7 cellular contexts compared by ENCODE assay signal in the genomic region with DNA sequence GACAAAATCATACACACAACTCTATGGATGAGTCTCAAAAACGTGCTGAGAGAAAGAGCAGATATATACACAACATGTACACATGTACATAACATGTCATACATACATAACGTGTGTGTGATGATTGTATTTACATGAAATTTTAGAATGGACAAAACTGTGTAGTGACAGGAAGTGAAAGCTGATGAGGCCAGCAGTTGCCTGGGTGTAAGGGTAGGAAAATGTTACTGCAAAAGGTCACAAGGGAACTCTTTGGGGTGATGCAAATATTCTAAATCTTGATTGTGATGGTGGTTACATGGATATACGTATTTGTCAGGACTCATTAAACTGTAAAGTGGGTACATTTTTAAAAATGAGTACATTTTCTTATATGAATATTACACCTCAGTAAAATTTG.
DNase-seq lines count a peak whose midpoint lies in the region; ATAC-seq, FAIRE-seq and TF ChIP-seq lines count a peak whose summit lies in the region.
"Not testable (repeated sequence)": the region's sequence is repeated elsewhere in the genome, so short reads cannot be mapped to it uniquely, and the experiment has no call there.

No MANE protein-coding gene starts in this region.

- not testable (repeated sequence) for TF ChIP-seq CTCF in OCI-LY7 (conservative IDR thresholded peaks at IDR 0.05; ENCODE audit: low read length); GM12878 (IDR thresholded peaks at IDR 0.05 in 2 of 3, conservative IDR thresholded peaks at IDR 0.05 in 1 of 3; ENCODE audit: control insufficient read depth in 2 of 3, extremely low read depth in 1 of 3, insufficient read depth in 1 of 3, low read depth in 3 of 3, low read length in 3 of 3)

- not testable (repeated sequence) for H3K9me3 ChIP-seq in Karpas-422 (ENCODE audit: low read length); OCI-LY7 (ENCODE audit: low read length); GM12878 (replicated peaks; ENCODE audit: control insufficient read depth, insufficient read depth, low read length); naive thymus-derived CD4-positive, alpha-beta T cell (ENCODE audit: control insufficient read depth in 2 of 3, low read length in 3 of 3)

- H3K36me3 ChIP-seq in Karpas-422 (ENCODE audit: insufficient read depth, low read length); OCI-LY7 (ENCODE audit: insufficient read depth, low read length); GM12878 (ENCODE audit: control insufficient read depth in 2 of 2, insufficient read depth in 2 of 2, low read length in 1 of 2); naive thymus-derived CD4-positive, alpha-beta T cell (ENCODE audit: control insufficient read depth in 2 of 3, insufficient read depth in 3 of 3, low read length in 3 of 3): not testable (repeated sequence)

- H3K27me3 Mint-ChIP-seq in naive thymus-derived CD4-positive, alpha-beta T cell, result peaks cover 5 to 14% (median 9%) of the 10 kb centered on the region in 5 donors

- POLR2A ChIA-PET in OCI-LY7 (lab: Charles Lee); GM12878 (lab: Charles Lee); naive thymus-derived CD4-positive, alpha-beta T cell (lab: Charles Lee): not testable (repeated sequence)

- TF ChIP-seq RAD21 in GM12878 (IDR thresholded peaks at IDR 0.05; ENCODE audit: insufficient read depth, low read depth, low read length), result not testable (repeated sequence)

- not testable (repeated sequence) for H3K9me2 ChIP-seq in Karpas-422 (replicated peaks; ENCODE audit: insufficient read depth, low read length); OCI-LY7 (ENCODE audit: insufficient read depth, low read length)

- not testable (repeated sequence) for H3K9me3 Mint-ChIP-seq in naive thymus-derived CD4-positive, alpha-beta T cell

- RAD21 ChIA-PET in GM12878 (lab: Charles Lee; ENCODE audit: unreplicated experiment), result not testable (repeated sequence)

- not testable (repeated sequence) for DNase-seq in GM12892 (ENCODE audit: insufficient read length); H54 (ENCODE audit: insufficient read length, low spot score); OCI-LY7 (ENCODE audit: low spot score); GM12878 (ENCODE audit: low read depth, low spot score); naive thymus-derived CD4-positive, alpha-beta T cell
- peak; percentile 84 for DNase-seq in Karpas-422
- peak; percentile 34 for DNase-seq in NAMALWA (ENCODE audit: low spot score)

- H3K27me3 ChIP-seq in Karpas-422 (ENCODE audit: low read length); GM12878 (replicated peaks in 1 of 2; ENCODE audit: control insufficient read depth in 2 of 2, insufficient read depth in 2 of 2, low read length in 1 of 2); naive thymus-derived CD4-positive, alpha-beta T cell (ENCODE audit: control insufficient read depth in 2 of 2, insufficient read depth in 2 of 2, low read length in 2 of 2): not testable (repeated sequence)

- peak; percentile 46 for ATAC-seq in GM12878
- ATAC-seq in naive thymus-derived CD4-positive, alpha-beta T cell, result peak; percentile 31

- peak overlapping the region; percentile 27 for H3K4me2 ChIP-seq in Karpas-422 (ENCODE audit: low read depth, low read length, poor library complexity, severe bottlenecking)
- H3K4me2 ChIP-seq in OCI-LY7 (ENCODE audit: low read length), result peak overlapping the region; percentile 15; the same call in 1 of the 2 replicates
- not testable (repeated sequence) for H3K4me2 ChIP-seq in GM12878 (ENCODE audit: control insufficient read depth, insufficient read depth)

- H3K4me1 ChIP-seq in Karpas-422 (ENCODE audit: low read length), result peaks cover 70% of the 10 kb centered on the region
- H3K4me1 ChIP-seq in OCI-LY7 (ENCODE audit: insufficient read depth, low read length, poor library complexity, severe bottlenecking); GM12878 (ENCODE audit: control insufficient read depth, insufficient read depth, low read length); naive thymus-derived CD4-positive, alpha-beta T cell (ENCODE audit: control insufficient read depth in 2 of 2, insufficient read depth in 2 of 2, low read length in 2 of 2): not testable (repeated sequence)

- H4K20me1 ChIP-seq in Karpas-422 (ENCODE audit: insufficient read depth, low read depth, low read length); OCI-LY7 (ENCODE audit: insufficient read depth, low read length); GM12878 (ENCODE audit: control insufficient read depth, insufficient read depth): not testable (repeated sequence)

- TF ChIP-seq EP300 in GM12878 (IDR thresholded peaks at IDR 0.05; ENCODE audit: borderline replicate concordance in 1 of 2, control insufficient read depth in 1 of 2, low read depth in 2 of 2, low read length in 2 of 2), result not testable (repeated sequence)

- not testable (repeated sequence) for H3K4me1 Mint-ChIP-seq in naive thymus-derived CD4-positive, alpha-beta T cell

- FAIRE-seq in GM12892 (lab: Jason Lieb, UNC), result peak; percentile 74
- FAIRE-seq in H54 (lab: Jason Lieb, UNC), result peak; percentile 81
- FAIRE-seq in GM12878 (lab: Jason Lieb, UNC), result not testable (repeated sequence)

- not testable (repeated sequence) for BruUV-seq in OCI-LY7 (replicated peaks; lab: Mats Ljungman, UMichigan); GM12878 (replicated peaks; lab: Mats Ljungman, UMichigan)

- WGBS in GM12878 (ENCODE audit: insufficient coverage, insufficient replicate concordance, low lambda C conversion rate, missing lambda C conversion rate), result 2% methylated on average over 3 of the region's 3 CpGs

- peak overlapping the region; percentile 82 for H3K27ac ChIP-seq in Karpas-422 (ENCODE audit: low read length)
- H3K27ac ChIP-seq in OCI-LY7 (ENCODE audit: low read depth, low read length, poor library complexity, severe bottlenecking); GM12878 (ENCODE audit: control insufficient read depth, insufficient read depth); naive thymus-derived CD4-positive, alpha-beta T cell (ENCODE audit: low read depth, low read length): not testable (repeated sequence)

- not testable (repeated sequence) for TF ChIP-seq POLR2A in GM12892 (IDR thresholded peaks at IDR 0.05; ENCODE audit: low read depth, low read length); H54 (IDR thresholded peaks at IDR 0.05; ENCODE audit: low read depth, low read length); GM12878 (IDR thresholded peaks at IDR 0.05; ENCODE audit: low read depth, low read length)

- H3K27ac Mint-ChIP-seq in naive thymus-derived CD4-positive, alpha-beta T cell, result not testable (repeated sequence)

- in situ Hi-C loops in GM12878 (cut with MboI), result not testable (repeated sequence)

- SMC1A ChIA-PET in GM12878 (lab: Charles Lee; ENCODE audit: uncharacterized antibody, unreplicated experiment), result not testable (repeated sequence)

- H2AFZ ChIP-seq in Karpas-422 (ENCODE audit: low read length); OCI-LY7 (ENCODE audit: low read length); GM12878 (ENCODE audit: control insufficient read depth, low read depth, low read length): not testable (repeated sequence)

- intact Hi-C loops in OCI-LY7 (cut with micrococcal nuclease; ENCODE audit: unreplicated experiment); GM12878 (cut with micrococcal nuclease; ENCODE audit: unreplicated experiment): not testable (repeated sequence)
- intact Hi-C loops in naive thymus-derived CD4-positive, alpha-beta T cell (cut with micrococcal nuclease), result loop anchor here in 1 of 2 donors (1.0 kb wide), 1 partner anchor 20 kb away; no protein-coding TSS in a partner anchor

- not testable (repeated sequence) for H3K4me3 ChIP-seq in Karpas-422 (ENCODE audit: low read length); OCI-LY7 (ENCODE audit: low read depth, low read length, poor library complexity, severe bottlenecking); GM12878; naive thymus-derived CD4-positive, alpha-beta T cell (ENCODE audit: low read length)

- CTCF ChIA-PET in OCI-LY7 (lab: Charles Lee; ENCODE audit: unreplicated experiment); GM12878 (lab: Yijun Ruan, JAX): not testable (repeated sequence)
- CTCF ChIA-PET in naive thymus-derived CD4-positive, alpha-beta T cell (lab: Charles Lee), result interaction anchor here (0.7 kb wide), 1 partner anchor 25 kb away, joined by 3 read pairs; no protein-coding TSS in a partner anchor

- not testable (repeated sequence) for H3K4me3 Mint-ChIP-seq in naive thymus-derived CD4-positive, alpha-beta T cell

- H3K36me3 Mint-ChIP-seq in naive thymus-derived CD4-positive, alpha-beta T cell, result not testable (repeated sequence)

- not testable (repeated sequence) for H3K9ac ChIP-seq in Karpas-422 (ENCODE audit: low read length); GM12878 (ENCODE audit: control insufficient read depth, insufficient read depth, low read length)

- not testable (repeated sequence) for H3K79me2 ChIP-seq in Karpas-422 (ENCODE audit: low read length); OCI-LY7 (ENCODE audit: insufficient read depth, low read depth, low read length); GM12878 (ENCODE audit: control insufficient read depth, insufficient read depth, low read length)

TF ChIP-seq in GM12878, 131 proteins besides CTCF, POLR2A, EP300 and RAD21:
- TF ChIP-seq RFX5 (IDR thresholded peaks at IDR 0.05; ENCODE audit: low read depth, low read length), result 0 out of 2 replicates have a peak, but pooled peaks have one; percentile 16
